Comparison of ENCODE assay signal across 3 cellular contexts in the genomic region with DNA sequence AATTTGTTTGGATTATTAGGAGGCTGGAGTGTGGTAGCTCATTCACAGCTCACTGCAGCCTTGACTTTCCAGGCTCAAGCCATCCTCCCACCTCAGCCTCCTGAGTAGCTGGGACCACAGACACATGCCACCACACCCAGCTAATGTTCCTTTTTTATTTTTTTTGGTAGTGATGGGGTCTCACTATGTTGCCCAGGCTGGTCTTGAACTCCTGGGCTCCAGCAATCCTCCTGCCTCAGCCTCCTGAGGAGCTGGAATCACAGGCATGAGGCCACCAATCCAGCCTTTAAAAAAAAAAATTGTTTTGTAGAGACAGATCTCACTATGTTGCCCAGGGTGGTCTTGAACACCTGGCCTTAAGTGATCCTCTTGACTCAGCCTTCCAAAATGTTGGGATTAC. TPM values are rescaled to one million over a fixed set of nuclear protein-coding genes. Genes with fewer than 3 reads are reported as not detected.
"Had no signal": no experiment of that assay in that cellular context is flagged by ENCODE, and none has a peak within 500 bp of the region (broad histone marks: within the 10 kb centered on the region; RNA-seq: fewer than 3 reads in every experiment).

No MANE protein-coding gene starts in this region.

RNA-seq across cellular contexts. Expression of a gene that starts 8.3 kb away (rescaled TPM):
- total RNA-seq: HFFc6 had no signal

RNA-seq across cellular contexts. Expression of a gene that starts 21.7 kb away (rescaled TPM):
- total RNA-seq: GM23248, H4 had no signal

RNA-seq across cellular contexts. Expression of a gene that starts 33.1 kb away (rescaled TPM):
- total RNA-seq: GM23248, HFFc6 had no signal
- polyA plus RNA-seq: GM23248 had no signal
